Comparison of ENCODE assay signal across 8 cellular contexts in genomic region chr18:12391487-12392136, GRCh38. TPM values are rescaled to one million over a fixed set of nuclear protein-coding genes. Genes with fewer than 3 reads are reported as not detected.
A peak's percentile ranks its signal among the peaks of the same experiment; 100 is the strongest.
DNase-seq lines count a peak whose midpoint lies in the region; ATAC-seq, FAIRE-seq and TF ChIP-seq lines count a peak whose summit lies in the region.

No MANE protein-coding gene starts in this region.

- H3K27ac ChIP-seq in SJCRH30: no peak overlapping the region
- H3K27ac ChIP-seq in heart right ventricle: no peak overlapping the region

- DNase-seq in AG09309 (ENCODE audit: low read depth) (no peak), GM18507 (ENCODE audit: extremely low spot score, insufficient read length, low read depth) (no peak), HuH-7.5 (ENCODE audit: low spot score) (peak; percentile 68), SJCRH30 (peak; percentile 40 to 74), amniotic stem cell (lab: John Stamatoyannopoulos, UW) (peak; percentile 72), heart right ventricle (peak; percentile 29 to 58), pulmonary artery endothelial cell (ENCODE audit: low read depth, low spot score) (peak; percentile 30)

- WGBS in heart right ventricle, 2 donors: 12 to 14% methylated on average over 9 of the region's 9 CpGs

- H3K4me1 ChIP-seq in SJCRH30 (peaks cover 7% of the 10 kb centered on the region), heart right ventricle (peaks cover 0 to 3% (median 0%) of the 10 kb centered on the region in 9 donors)

- intact Hi-C loops in heart right ventricle (cut with DNase I): loop anchor here (1.0 to 10.0 kb wide), 6 partner anchors 93 to 271 kb away; partner anchors contain the start of gene SPIRE1 (in 5 of the 10)

- ATAC-seq in heart right ventricle: peak; percentile 77 to 95 (median 93)
- no peak for ATAC-seq in HG02981 (IDR thresholded peaks at IDR 0.05; ENCODE audit: unreplicated experiment)

- no peaks in the 10 kb centered on the region for H3K27me3 ChIP-seq in SJCRH30
- no peaks in the 10 kb centered on the region for H3K27me3 ChIP-seq in heart right ventricle

- H3K36me3 ChIP-seq in SJCRH30 (no peaks in the 10 kb centered on the region), heart right ventricle (no peaks in the 10 kb centered on the region)

- TF ChIP-seq CTCF in AG09309 (IDR thresholded peaks at IDR 0.05; ENCODE audit: control insufficient read depth, insufficient read depth, low read depth, low read length, missing control alignments) (peak; percentile 93), heart right ventricle (IDR thresholded peaks at IDR 0.05) (peak; percentile 78 to 95 (median 91))

- FAIRE-seq in GM18507 (lab: Jason Lieb, UNC): peak; percentile 65

- H3K9me3 ChIP-seq in SJCRH30 (replicated peaks) (no peaks in the 10 kb centered on the region), heart right ventricle (no peaks in the 10 kb centered on the region)

- no peak overlapping the region for H3K4me3 ChIP-seq in AG09309 (ENCODE audit: control insufficient read depth, low read depth, low read length)
- no peak overlapping the region for H3K4me3 ChIP-seq in SJCRH30
- no peak overlapping the region for H3K4me3 ChIP-seq in heart right ventricle

RNA-seq across cellular contexts. Expression of gene AFG3L2, which starts 14.6 kb away (rescaled TPM):
- total RNA-seq in SJCRH30 (2014; rRNA removed; shearing (Covaris generic)): 41.0 and 42.3 TPM in 2 replicates
- 100 to 1,000 TPM; 126 to 176 (median 145) TPM for total RNA-seq in heart right ventricle
- polyA plus RNA-seq in heart right ventricle: 10 to 100 TPM; 48.1 to 60.4 TPM
- 46.7 and 50.6 TPM in 2 replicates for total RNA-seq in pulmonary artery endothelial cell

RNA-seq across cellular contexts. Expression of gene PRELID3A, which starts 16.1 kb away (rescaled TPM):
- total RNA-seq in SJCRH30 (2014; rRNA removed; shearing (Covaris generic)): 1.4 and 2.1 TPM in 2 replicates
- total RNA-seq in heart right ventricle: 1 to 10 TPM in 6 of 10 donors, under 1 TPM in 4; 0.38 to 2.2 (median 1.4) TPM
- 1 to 10 TPM; 1.5 to 2.4 TPM for polyA plus RNA-seq in heart right ventricle
- total RNA-seq in pulmonary artery endothelial cell: 4.0 and 4.5 TPM in 2 replicates

Comparison
In these comparisons a context has a peak if more than half of its experiments do, and no peak if none do; other contexts are left out.
1. DNase-seq: peak in HuH-7.5 (single experiment), SJCRH30 (2 of 2), amniotic stem cell (single experiment), heart right ventricle (2 of 2) and pulmonary artery endothelial cell (single experiment); none in AG09309 (single experiment) and GM18507 (single experiment).